Comparison of ENCODE assay signal across 17 cellular contexts in the genomic region with DNA sequence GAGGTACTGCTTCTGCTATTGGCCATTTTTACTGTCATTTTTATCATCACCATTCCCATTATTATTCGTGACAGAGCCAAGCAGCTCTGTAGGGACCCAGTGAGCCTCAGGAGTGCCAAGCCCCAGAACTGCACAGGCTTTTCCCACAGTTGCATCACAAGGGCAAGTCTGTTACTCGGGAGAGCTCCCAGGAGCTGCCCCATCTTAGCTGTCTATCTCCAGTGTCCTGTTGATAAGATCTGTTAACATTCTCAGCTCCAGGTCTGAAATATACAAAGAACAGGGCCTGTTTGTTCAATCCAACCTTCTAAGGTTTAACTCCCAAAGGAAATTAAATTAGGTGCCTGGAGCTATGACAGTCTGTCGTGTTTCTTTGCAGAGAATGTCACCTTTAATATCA. TPM values are rescaled to one million over a fixed set of nuclear protein-coding genes. Genes with fewer than 3 reads are reported as not detected.
DNase-seq lines count a peak whose midpoint lies in the region; ATAC-seq and TF ChIP-seq lines count a peak whose summit lies in the region.
"Had no signal": no experiment of that assay in that cellular context is flagged by ENCODE, and none has a peak within 500 bp of the region (broad histone marks: within the 10 kb centered on the region; RNA-seq: fewer than 3 reads in every experiment).

No MANE protein-coding gene starts in this region.

- no peak for TF ChIP-seq CTCF in PC-9 (conservative IDR thresholded peaks at IDR 0.05)

- H3K9me3 ChIP-seq in BLaER1 treated with 17β-estradiol and CSF1 and Interleukin-3, amounts not matched to agents 10 nM and 100 nM (replicated peaks in 1 of 11): peaks cover 0 to 15% (median 3%) of the 10 kb centered on the region in 11 experiments; a peak in 6 of 22 replicates
- H3K9me3 ChIP-seq in PC-9 (ENCODE audit: insufficient read depth, low read depth): no peaks in the 10 kb centered on the region
- H3K9me3 ChIP-seq: HAP-1 had no signal

- no peak overlapping the region for H3K27ac ChIP-seq in BLaER1 treated with 17β-estradiol and CSF1 and Interleukin-3, amounts not matched to agents 10 nM and 100 nM
- peak overlapping the region; percentile 68 for H3K27ac ChIP-seq in epithelial cell of prostate
- no peak overlapping the region for H3K27ac ChIP-seq in PC-9

- H3K4me2 ChIP-seq in BLaER1 treated with 17β-estradiol and CSF1 and Interleukin-3, amounts not matched to agents 10 nM and 100 nM: peak overlapping the region in 7 of 11 experiments; percentile 67 to 75 (median 69); a peak in 8 of 22 replicates
- no peak overlapping the region for H3K4me2 ChIP-seq in PC-9

- no peaks in the 10 kb centered on the region for H3K9me3 Mint-ChIP-seq in stimulated activated effector memory CD8-positive, alpha-beta T cell treated with anti-CD3 and anti-CD28 coated beads, Interleukin-12 subunit alpha, Interleukin-12 subunit beta, amount 100 ng/mL, for 72 hours
- H3K9me3 Mint-ChIP-seq: CD4-positive, alpha-beta T cell had no signal

- H4K20me1 ChIP-seq in BLaER1 treated with 17β-estradiol and CSF1 and Interleukin-3, amounts not matched to agents 10 nM and 100 nM: peaks cover 0 to 8% (median 0%) of the 10 kb centered on the region in 11 experiments; a peak in 3 of 22 replicates
- H4K20me1 ChIP-seq in PC-9 (ENCODE audit: insufficient read depth): no peaks in the 10 kb centered on the region

- peaks cover 71 to 93% (median 89%) of the 10 kb centered on the region in 10 experiments for H3K4me1 ChIP-seq in BLaER1 treated with 17β-estradiol and CSF1 and Interleukin-3, amounts not matched to agents 10 nM and 100 nM
- peaks cover 21% of the 10 kb centered on the region for H3K4me1 ChIP-seq in PC-9 (replicated peaks; ENCODE audit: insufficient read depth)

- H3K27ac Mint-ChIP-seq in stimulated activated effector memory CD8-positive, alpha-beta T cell treated with anti-CD3 and anti-CD28 coated beads, Interleukin-12 subunit alpha, Interleukin-12 subunit beta, amount 100 ng/mL, for 72 hours: peak overlapping the region; percentile 73

- no TSS peak for BruUV-seq in PC-9 (replicated peaks; lab: Mats Ljungman, UMichigan)

- no peak overlapping the region for H3K4me3 Mint-ChIP-seq in stimulated activated effector memory CD8-positive, alpha-beta T cell treated with anti-CD3 and anti-CD28 coated beads, Interleukin-12 subunit alpha, Interleukin-12 subunit beta, amount 100 ng/mL, for 72 hours
- H3K4me3 Mint-ChIP-seq: CD4-positive, alpha-beta T cell had no signal

- POLR2A ChIA-PET in PC-9 (lab: Charles Lee; ENCODE audit: unreplicated experiment): interaction anchor here (0.5 kb wide), 1 partner anchor 19 kb away, joined by 6 read pairs; no protein-coding TSS in a partner anchor

- no peak overlapping the region for H3K4me3 ChIP-seq in BLaER1 treated with 17β-estradiol and CSF1 and Interleukin-3, amounts not matched to agents 10 nM and 100 nM
- H3K4me3 ChIP-seq in PC-9: no peak overlapping the region
- H3K4me3 ChIP-seq: GM12878, HAP-1 had no signal

- no peaks in the 10 kb centered on the region for H3K36me3 Mint-ChIP-seq in stimulated activated effector memory CD8-positive, alpha-beta T cell treated with anti-CD3 and anti-CD28 coated beads, Interleukin-12 subunit alpha, Interleukin-12 subunit beta, amount 100 ng/mL, for 72 hours

- peak; percentile 86 for DNase-seq in SK-N-DZ (ENCODE audit: low spot score)
- no peak for DNase-seq in epithelial cell of prostate (ENCODE audit: low read depth, low spot score)
- no peak for DNase-seq in stimulated activated effector memory CD8-positive, alpha-beta T cell treated with anti-CD3 and anti-CD28 coated beads, Interleukin-12 subunit alpha, Interleukin-12 subunit beta, amount 100 ng/mL, for 72 hours (ENCODE audit: low spot score in 2 of 2)
- DNase-seq in PC-9: no peak
- DNase-seq in DMS53 treated with DMSO at 0.1 percent for 48 hours (lab: John Stamatoyannopoulos, UW; ENCODE audit: unreplicated experiment): no peak
- DNase-seq: CD4-positive, alpha-beta T cell; GDM1; Kasumi-1; MM.1S; NCI-H1092 treated with DMSO at 0.1 percent for 48 hours; NCI-H2107; NCI-H524 treated with DMSO at 0.1 percent for 48 hours; SIG-M5 had no signal

- no peaks in the 10 kb centered on the region for H3K79me2 ChIP-seq in PC-9 (ENCODE audit: low read depth)

- intact Hi-C loops in PC-9 (cut with micrococcal nuclease; ENCODE audit: unreplicated experiment): no loop called here

- peaks cover 12% of the 10 kb centered on the region for H3K4me1 Mint-ChIP-seq in stimulated activated effector memory CD8-positive, alpha-beta T cell treated with anti-CD3 and anti-CD28 coated beads, Interleukin-12 subunit alpha, Interleukin-12 subunit beta, amount 100 ng/mL, for 72 hours

- H3K9ac ChIP-seq in BLaER1 treated with 17β-estradiol and CSF1 and Interleukin-3, amounts not matched to agents 10 nM and 100 nM: no peak overlapping the region

- no peak for ATAC-seq in stimulated activated effector memory CD8-positive, alpha-beta T cell treated with anti-CD3 and anti-CD28 coated beads, Interleukin-12 subunit alpha, Interleukin-12 subunit beta, amount 100 ng/mL, for 72 hours
- no peak for ATAC-seq in GM19397 (IDR thresholded peaks at IDR 0.05; ENCODE audit: unreplicated experiment)
- ATAC-seq: GM12878 had no signal

- CTCF ChIA-PET in PC-9 (lab: Charles Lee): interaction anchor here (0.6 kb wide), 1 partner anchor 605 kb away, joined by 3 read pairs; no protein-coding TSS in a partner anchor

- no peaks in the 10 kb centered on the region for H3K27me3 ChIP-seq in BLaER1 treated with 17β-estradiol and CSF1 and Interleukin-3, amounts not matched to agents 10 nM and 100 nM
- no peaks in the 10 kb centered on the region for H3K27me3 ChIP-seq in PC-9 (ENCODE audit: insufficient read depth, low read depth)

- H3F3A ChIP-seq in PC-9 (ENCODE audit: insufficient read depth, low read depth): peaks cover 13% of the 10 kb centered on the region; the same call in 1 of the 2 replicates

- no peak overlapping the region for H2AFZ ChIP-seq in PC-9

- H3K9me2 ChIP-seq in PC-9 (ENCODE audit: insufficient read depth): no peaks in the 10 kb centered on the region

- H3K36me3 ChIP-seq in BLaER1 treated with 17β-estradiol and CSF1 and Interleukin-3, amounts not matched to agents 10 nM and 100 nM: peaks cover 0 to 32% (median 17%) of the 10 kb centered on the region in 11 experiments; a peak in 10 of 22 replicates
- H3K36me3 ChIP-seq in PC-9 (ENCODE audit: low read depth): no peaks in the 10 kb centered on the region
- H3K36me3 ChIP-seq: HAP-1 had no signal

RNA-seq across cellular contexts. Expression of a gene that starts 20.2 kb away (rescaled TPM):
- polyA plus RNA-seq in SK-N-DZ (2014; cell fraction: cytosol; rRNA removed): 32.2 and 35.3 TPM in 2 replicates
- polyA plus RNA-seq in SK-N-DZ (2014; cell fraction: nucleus; rRNA removed): 24.5 and 41.7 TPM in 2 replicates
- 59.8 and 73.0 TPM in 2 replicates for total RNA-seq in PC-9 (2021)
